ENCODE assay signal across 24 cellular contexts in the genomic region with DNA sequence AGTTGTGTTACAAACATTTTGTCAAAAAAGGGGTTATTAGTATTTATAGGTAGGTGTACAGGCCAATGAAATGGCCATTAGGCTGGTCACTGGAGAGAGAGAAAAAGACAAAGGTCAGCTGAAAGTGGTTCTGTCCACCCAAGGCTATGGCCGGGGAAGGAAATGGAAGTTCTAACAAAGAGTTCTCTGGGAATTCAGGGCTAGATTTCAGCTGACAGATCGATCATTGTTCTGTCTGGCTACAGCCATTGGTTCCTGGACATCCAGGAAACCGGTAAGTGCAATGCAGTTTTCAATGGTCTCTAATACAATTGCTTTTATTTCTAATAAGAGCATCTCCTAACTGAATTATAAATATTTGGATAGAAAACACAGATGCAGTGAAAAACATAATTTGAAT.
"Had no signal": no experiment of that assay in that cellular context is flagged by ENCODE, and none has a peak within 500 bp of the region (broad histone marks: within the 10 kb centered on the region; RNA-seq: fewer than 3 reads in every experiment).

No MANE protein-coding gene starts in this region.

- DNase-seq: activated B cell treated with CpG ODN at 0.5 μM for 24 hours; activated CD4-positive, alpha-beta T cell treated with anti-CD3 and anti-CD28 coated beads, Interleukin-2, amount 50 U/mL, for 4 hours; activated CD8-positive, alpha-beta memory T cell treated with anti-CD3 and anti-CD28 coated beads for 24 hours; activated naive CD8-positive, alpha-beta T cell treated with anti-CD3 and anti-CD28 coated beads, Interleukin-2, amount 50 U/mL, for 24 hours; amygdala; central memory CD4-positive, alpha-beta T cell; effector CD4-positive, alpha-beta T cell; head of caudate nucleus; lower lobe of right lung; mesendoderm; mucosa of descending colon; stimulated activated CD4-positive, alpha-beta T cell treated with anti-CD3 and anti-CD28 coated beads, Interleukin-15, amount 100 ng/mL, for 24 hours; stimulated activated CD4-positive, alpha-beta T cell treated with anti-CD3 and anti-CD28 coated beads, Interleukin-2, amount 100 ng/mL, for 24 hours; stimulated activated naive B cell treated with anti-CD40 and anti-IgM and Interleukin-4, amounts not matched to agents 10 μg/mL and 1 μg/mL and 100 μg/mL, for 72 hours; T-helper 1 cell; testis; transverse colon had no signal

- H3K4me3 ChIP-seq: lower lobe of right lung, mucosa of descending colon, testis, transverse colon had no signal

- H3K36me3 Mint-ChIP-seq: natural killer cell treated with Interleukin-12 subunit alpha and Interleukin-12 subunit beta and Interleukin-15 and Interleukin-18, amount 100 ng/mL, for 72 hours had no signal

- H3K9me3 Mint-ChIP-seq: activated B cell treated with CpG ODN at 0.5 μM for 24 hours; activated naive CD8-positive, alpha-beta T cell treated with anti-CD3 and anti-CD28 coated beads, Interleukin-2, amount 50 U/mL, for 24 hours; activated T-helper 17 cell treated with anti-CD3 and anti-CD28 coated beads, Interleukin-2, amount 50 U/mL, for 72 hours; dendritic cell treated with granulocyte-macrophage colony-stimulating factor and Interleukin-4, amounts not matched to agents 40 ng/mL and 50 ng/mL, for 4 days; natural killer cell treated with Interleukin-12 subunit alpha and Interleukin-12 subunit beta and Interleukin-15 and Interleukin-18, amount 100 ng/mL, for 72 hours; stimulated activated naive B cell treated with anti-CD40 and anti-IgM and Interleukin-4, amounts not matched to agents 10 μg/mL and 1 μg/mL and 100 μg/mL, for 72 hours; T-helper 2 cell treated with Interferon-gamma antibody and Interleukin-4, amounts not matched to agents 5 μg/mL and 100 μg/mL, for 36 hours had no signal

- ATAC-seq: activated naive CD8-positive, alpha-beta T cell treated with anti-CD3 and anti-CD28 coated beads, Interleukin-2, amount 50 U/mL, for 24 hours; activated T-helper 17 cell treated with anti-CD3 and anti-CD28 coated beads, Interleukin-2, amount 50 U/mL, for 72 hours; lower lobe of right lung; mucosa of descending colon; natural killer cell treated with Interleukin-12 subunit alpha and Interleukin-12 subunit beta and Interleukin-15 and Interleukin-18, amount 100 ng/mL, for 72 hours; stimulated activated naive B cell treated with anti-CD40 and anti-IgM and Interleukin-4, amounts not matched to agents 10 μg/mL and 1 μg/mL and 100 μg/mL, for 72 hours had no signal

- H3K4me3 Mint-ChIP-seq: activated B cell treated with CpG ODN at 0.5 μM for 24 hours; activated naive CD4-positive, alpha-beta T cell treated with anti-CD3 and anti-CD28 coated beads, Interleukin-2, amount 50 U/mL, for 24 hours; activated naive CD8-positive, alpha-beta T cell treated with anti-CD3 and anti-CD28 coated beads, Interleukin-2, amount 50 U/mL, for 24 hours; activated T-helper 17 cell treated with anti-CD3 and anti-CD28 coated beads, Interleukin-2, amount 50 U/mL, for 72 hours; dendritic cell treated with granulocyte-macrophage colony-stimulating factor and Interleukin-4, amounts not matched to agents 40 ng/mL and 50 ng/mL, for 4 days; natural killer cell treated with Interleukin-12 subunit alpha and Interleukin-12 subunit beta and Interleukin-15 and Interleukin-18, amount 100 ng/mL, for 72 hours; stimulated activated naive B cell treated with anti-CD40 and anti-IgM and Interleukin-4, amounts not matched to agents 10 μg/mL and 1 μg/mL and 100 μg/mL, for 72 hours; T-helper 2 cell treated with Interferon-gamma antibody and Interleukin-4, amounts not matched to agents 5 μg/mL and 100 μg/mL, for 36 hours had no signal

- H3K27me3 Mint-ChIP-seq: activated B cell treated with CpG ODN at 0.5 μM for 24 hours; activated naive CD4-positive, alpha-beta T cell treated with anti-CD3 and anti-CD28 coated beads, Interleukin-2, amount 50 U/mL, for 24 hours; activated naive CD8-positive, alpha-beta T cell treated with anti-CD3 and anti-CD28 coated beads, Interleukin-2, amount 50 U/mL, for 24 hours; activated T-helper 17 cell treated with anti-CD3 and anti-CD28 coated beads, Interleukin-2, amount 50 U/mL, for 72 hours; dendritic cell treated with granulocyte-macrophage colony-stimulating factor and Interleukin-4, amounts not matched to agents 40 ng/mL and 50 ng/mL, for 4 days; natural killer cell treated with Interleukin-12 subunit alpha and Interleukin-12 subunit beta and Interleukin-15 and Interleukin-18, amount 100 ng/mL, for 72 hours; progenitor cell of endocrine pancreas; stimulated activated naive B cell treated with anti-CD40 and anti-IgM and Interleukin-4, amounts not matched to agents 10 μg/mL and 1 μg/mL and 100 μg/mL, for 72 hours had no signal

- H3K9me3 ChIP-seq: lower lobe of right lung, mucosa of descending colon, neutrophil, testis, transverse colon had no signal

- H3K27ac Mint-ChIP-seq: activated B cell treated with CpG ODN at 0.5 μM for 24 hours; activated naive CD4-positive, alpha-beta T cell treated with anti-CD3 and anti-CD28 coated beads, Interleukin-2, amount 50 U/mL, for 24 hours; activated naive CD8-positive, alpha-beta T cell treated with anti-CD3 and anti-CD28 coated beads, Interleukin-2, amount 50 U/mL, for 24 hours; activated T-helper 17 cell treated with anti-CD3 and anti-CD28 coated beads, Interleukin-2, amount 50 U/mL, for 72 hours; dendritic cell treated with granulocyte-macrophage colony-stimulating factor and Interleukin-4, amounts not matched to agents 40 ng/mL and 50 ng/mL, for 4 days; natural killer cell treated with Interleukin-12 subunit alpha and Interleukin-12 subunit beta and Interleukin-15 and Interleukin-18, amount 100 ng/mL, for 72 hours; progenitor cell of endocrine pancreas; stimulated activated naive B cell treated with anti-CD40 and anti-IgM and Interleukin-4, amounts not matched to agents 10 μg/mL and 1 μg/mL and 100 μg/mL, for 72 hours; T-helper 2 cell treated with Interferon-gamma antibody and Interleukin-4, amounts not matched to agents 5 μg/mL and 100 μg/mL, for 36 hours had no signal

- H3K27ac ChIP-seq: lower lobe of right lung, neutrophil, testis, transverse colon had no signal

- H3K36me3 ChIP-seq: neutrophil, transverse colon had no signal

- H3K27me3 ChIP-seq: neutrophil, testis, transverse colon had no signal
